14 cellular contexts compared by ENCODE assay signal in the genomic region with DNA sequence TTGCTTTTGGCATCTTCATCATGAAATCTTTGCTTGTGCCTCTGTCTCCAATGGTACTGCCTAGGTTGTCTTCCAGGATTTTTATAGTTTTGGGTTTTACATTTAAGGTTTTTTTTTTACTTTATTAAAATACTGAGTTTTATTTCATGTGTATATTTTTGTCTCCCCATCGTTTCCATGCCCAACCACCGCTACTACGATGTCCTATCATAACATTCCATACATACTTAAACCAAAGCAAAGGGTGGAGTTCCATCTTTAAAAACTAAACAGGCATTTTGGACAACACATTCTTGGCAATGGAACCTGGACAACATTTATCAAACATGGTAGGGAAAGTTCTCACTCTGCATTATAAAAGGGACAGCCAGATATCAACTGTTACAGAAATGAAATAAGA. TPM values are rescaled to one million over a fixed set of nuclear protein-coding genes. Genes with fewer than 3 reads are reported as not detected.
"Had no signal": no experiment of that assay in that cellular context is flagged by ENCODE, and none has a peak within 500 bp of the region (broad histone marks: within the 10 kb centered on the region; RNA-seq: fewer than 3 reads in every experiment).

No MANE protein-coding gene starts in this region.

RNA-seq across cellular contexts. Expression of a gene that starts 23.7 kb away (rescaled TPM):
- total RNA-seq: naive thymus-derived CD8-positive, alpha-beta T cell; natural killer cell treated with Interleukin-12 subunit alpha and Interleukin-12 subunit beta and Interleukin-15 and Interleukin-18, amount 100 ng/mL, for 72 hours; omental fat pad; psoas muscle; sigmoid colon; smooth muscle cell; suprapubic skin; upper lobe of right lung had no signal
- polyA plus RNA-seq: naive thymus-derived CD8-positive, alpha-beta T cell had no signal

RNA-seq across cellular contexts. Expression of a gene that starts 37.4 kb away (rescaled TPM):
- total RNA-seq: naive thymus-derived CD8-positive, alpha-beta T cell; natural killer cell treated with Interleukin-12 subunit alpha and Interleukin-12 subunit beta and Interleukin-15 and Interleukin-18, amount 100 ng/mL, for 72 hours; neural crest cell; omental fat pad; ovary; sigmoid colon; smooth muscle cell; spleen; suprapubic skin; testis; urinary bladder; uterus had no signal
- polyA plus RNA-seq: naive thymus-derived CD8-positive, alpha-beta T cell; ovary; smooth muscle cell; urinary bladder had no signal
